Comparison of ENCODE assay signal across 15 cellular contexts in the genomic region with DNA sequence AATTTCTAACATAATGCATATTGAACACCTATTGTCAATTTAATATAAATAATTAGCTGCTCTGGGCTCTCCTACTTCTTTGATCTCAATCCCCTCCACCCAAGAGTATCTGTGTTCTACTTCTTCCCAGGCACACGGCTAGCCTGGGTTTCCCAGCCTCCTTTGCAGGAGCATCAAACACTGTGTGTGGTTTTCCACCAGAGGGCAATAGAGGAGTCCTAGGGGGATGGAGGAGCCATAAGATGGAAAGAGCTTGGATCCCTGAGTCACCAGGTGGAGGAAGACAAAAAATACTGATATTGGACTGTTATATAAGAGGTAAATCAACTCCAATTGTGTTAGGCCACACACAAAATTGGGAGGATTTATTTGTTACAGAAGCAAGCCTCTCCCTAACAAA.
DNase-seq lines count a peak whose midpoint lies in the region; ATAC-seq and TF ChIP-seq lines count a peak whose summit lies in the region.
"Had no signal": no experiment of that assay in that cellular context is flagged by ENCODE, and none has a peak within 500 bp of the region (broad histone marks: within the 10 kb centered on the region; RNA-seq: fewer than 3 reads in every experiment).

No MANE protein-coding gene starts in this region.

- peaks cover 6% of the 10 kb centered on the region for H3K27me3 Mint-ChIP-seq in neural progenitor cell (ENCODE audit: insufficient read depth, low read depth)

- no peak overlapping the region for H3K27ac ChIP-seq in neural progenitor cell
- H3K27ac ChIP-seq: transverse colon had no signal

- H3K9ac ChIP-seq in neural progenitor cell, result no peak overlapping the region

- H3K4me1 ChIP-seq in neural progenitor cell, result peaks cover 6% of the 10 kb centered on the region
- H3K4me1 ChIP-seq: transverse colon had no signal

- H3K27me3 ChIP-seq in neural progenitor cell, result no peaks in the 10 kb centered on the region
- H3K27me3 ChIP-seq: transverse colon had no signal

- H3K9me3 ChIP-seq in neural progenitor cell (ENCODE audit: low read depth), result no peaks in the 10 kb centered on the region
- H3K9me3 ChIP-seq: transverse colon had no signal

- H3K36me3 ChIP-seq in neural progenitor cell, result no peaks in the 10 kb centered on the region
- H3K36me3 ChIP-seq: transverse colon had no signal

- peak; percentile 15 for DNase-seq in NCI-H2171 treated with DMSO at 0.1 percent for 48 hours (lab: John Stamatoyannopoulos, UW)
- DNase-seq in NCI-H2171 (lab: John Stamatoyannopoulos, UW), result no peak
- DNase-seq in LNCaP clone FGC (ENCODE audit: low read depth), result no peak
- peak; percentile 6 for DNase-seq in SW480 (ENCODE audit: low spot score)
- DNase-seq in neural progenitor cell (ENCODE audit: low spot score), result peak; percentile 18
- DNase-seq in stimulated activated CD4-positive, alpha-beta T cell treated with anti-CD3 and anti-CD28 coated beads, Interleukin-4, amount 100 ng/mL, for 1 hour, result no peak
- DNase-seq in NK-92 treated with Interleukin-12 subunit alpha and Interleukin-12 subunit beta, amount 100 ng/mL, for 24 hours (lab: John Stamatoyannopoulos, UW), result no peak
- DNase-seq: activated CD4-positive, alpha-beta T cell treated with anti-CD3 and anti-CD28 coated beads for 36 hours; amygdala; midbrain; posterior cingulate gyrus; stimulated activated CD8-positive, alpha-beta memory T cell treated with anti-CD3 and anti-CD28 coated beads, Interleukin-4, amount 100 ng/mL, for 48 hours; SW 1271; transverse colon had no signal

- ATAC-seq in HG03108 (IDR thresholded peaks at IDR 0.05; ENCODE audit: unreplicated experiment), result no peak
- ATAC-seq: activated CD4-positive, alpha-beta T cell treated with anti-CD3 and anti-CD28 coated beads for 36 hours had no signal

- H3K4me2 ChIP-seq in neural progenitor cell, result no peak overlapping the region

- no peaks in the 10 kb centered on the region for H3F3A ChIP-seq in neural progenitor cell (ENCODE audit: low read depth)

- H4K20me1 ChIP-seq in neural progenitor cell (ENCODE audit: low read depth), result no peaks in the 10 kb centered on the region

- H3K27ac Mint-ChIP-seq in neural progenitor cell, result no peak overlapping the region
- H3K27ac Mint-ChIP-seq: activated CD4-positive, alpha-beta T cell treated with anti-CD3 and anti-CD28 coated beads for 36 hours had no signal

- no peaks in the 10 kb centered on the region for H3K79me2 ChIP-seq in neural progenitor cell (ENCODE audit: low read depth)

- H3K4me1 Mint-ChIP-seq in neural progenitor cell, result peaks cover 19% of the 10 kb centered on the region
- H3K4me1 Mint-ChIP-seq: activated CD4-positive, alpha-beta T cell treated with anti-CD3 and anti-CD28 coated beads for 36 hours had no signal

- peaks cover 5% of the 10 kb centered on the region for H3K9me3 Mint-ChIP-seq in neural progenitor cell

- peaks cover 8% of the 10 kb centered on the region for H3K36me3 Mint-ChIP-seq in neural progenitor cell

- no peak overlapping the region for H2AFZ ChIP-seq in neural progenitor cell (replicated peaks)

- H3K4me3 Mint-ChIP-seq in neural progenitor cell, result no peak overlapping the region
- H3K4me3 Mint-ChIP-seq: activated CD4-positive, alpha-beta T cell treated with anti-CD3 and anti-CD28 coated beads for 36 hours had no signal

- 0 out of 2 replicates have a peak, but pooled peaks have one; percentile 13 for TF ChIP-seq CTCF in LNCaP clone FGC (IDR thresholded peaks at IDR 0.05; ENCODE audit: control insufficient read depth, extremely low read depth, insufficient read depth)
- TF ChIP-seq CTCF in neural progenitor cell (IDR thresholded peaks at IDR 0.05), result peak; percentile 27

- H3K4me3 ChIP-seq in LNCaP clone FGC (ENCODE audit: low read depth, low read length) (no peak overlapping the region), neural progenitor cell (no peak overlapping the region)
- H3K4me3 ChIP-seq: transverse colon had no signal

Comparison
In these comparisons a context has a peak if more than half of its experiments do, and no peak if none do; other contexts are left out.
1. DNase-seq: peak in NCI-H2171 treated with DMSO at 0.1 percent for 48 hours (single experiment), SW480 (single experiment) and neural progenitor cell (single experiment); none in NCI-H2171 (single experiment), LNCaP clone FGC (single experiment), stimulated activated CD4-positive, alpha-beta T cell treated with anti-CD3 and anti-CD28 coated beads, Interleukin-4, amount 100 ng/mL, for 1 hour (single experiment) and NK-92 treated with Interleukin-12 subunit alpha and Interleukin-12 subunit beta, amount 100 ng/mL, for 24 hours (single experiment).